In genomic region chr2:181585732-181586131, GRCh38 we compare ENCODE assay signal across 23 cellular contexts.
DNase-seq lines count a peak whose midpoint lies in the region; ATAC-seq and TF ChIP-seq lines count a peak whose summit lies in the region.
"Had no signal": no experiment of that assay in that cellular context is flagged by ENCODE, and none has a peak within 500 bp of the region (broad histone marks: within the 10 kb centered on the region; RNA-seq: fewer than 3 reads in every experiment).

No MANE protein-coding gene starts in this region.

- H3K4me1 Mint-ChIP-seq in progenitor cell of endocrine pancreas (ENCODE audit: low read depth) (peaks cover 22% of the 10 kb centered on the region), T-cell (peaks cover 14 to 16% (median 14%) of the 10 kb centered on the region in 3 donors)

- BruUV-seq in OCI-LY7 (replicated peaks; lab: Mats Ljungman, UMichigan), result no TSS peak

- H3K27me3 Mint-ChIP-seq in progenitor cell of endocrine pancreas (no peaks in the 10 kb centered on the region), T-cell (peaks cover 3 to 9% of the 10 kb centered on the region in 2 donors)

- H3K9me3 Mint-ChIP-seq in progenitor cell of endocrine pancreas (ENCODE audit: low read depth), result no peaks in the 10 kb centered on the region
- H3K9me3 Mint-ChIP-seq in T-cell, result no peaks in the 10 kb centered on the region
- H3K9me3 Mint-ChIP-seq: activated T-helper 17 cell treated with anti-CD3 and anti-CD28 coated beads, Interleukin-2, amount 50 U/mL, for 72 hours; GM23338 had no signal

- no peak overlapping the region; the same call in 1 of the 2 replicates for H2AFZ ChIP-seq in OCI-LY7 (ENCODE audit: low read length)
- H2AFZ ChIP-seq: GM23338 had no signal

- H3K4me3 ChIP-seq in OCI-LY7 (ENCODE audit: low read depth, low read length, poor library complexity, severe bottlenecking), result no peak overlapping the region
- H3K4me3 ChIP-seq: gastroesophageal sphincter, GM23338, right lobe of liver, transverse colon had no signal

- intact Hi-C loops in OCI-LY7 (cut with micrococcal nuclease; ENCODE audit: unreplicated experiment), result no loop called here

- TF ChIP-seq CTCF in OCI-LY7 (conservative IDR thresholded peaks at IDR 0.05; ENCODE audit: low read length) (no peak), progenitor cell of endocrine pancreas (IDR thresholded peaks at IDR 0.05; ENCODE audit: unreplicated experiment) (no peak)

- peak; percentile 3 for DNase-seq in DMS79 (lab: John Stamatoyannopoulos, UW)
- DNase-seq in DMS79 treated with DMSO at 0.1 percent for 48 hours (lab: John Stamatoyannopoulos, UW), result no peak
- peak; percentile 61 for DNase-seq in NCI-H146 (lab: John Stamatoyannopoulos, UW)
- peak; percentile 2 for DNase-seq in OCI-LY7 (ENCODE audit: low spot score)
- DNase-seq in progenitor cell of endocrine pancreas (ENCODE audit: low spot score, unreplicated experiment), result no peak
- DNase-seq in T-cell, result no peak
- DNase-seq in HuH-7.5 (ENCODE audit: low spot score), result no peak
- DNase-seq: 8988T; BE2C; DMS153; left ventricle myocardium superior; NCI-H1048; NCI-H345; occipital lobe; OCI-M1; right lobe of liver; stimulated activated naive CD4-positive, alpha-beta T cell; transverse colon had no signal

- H3K36me3 Mint-ChIP-seq in progenitor cell of endocrine pancreas (ENCODE audit: insufficient read depth) (no peaks in the 10 kb centered on the region), T-cell (no peaks in the 10 kb centered on the region)
- H3K36me3 Mint-ChIP-seq: IgD-negative memory B cell had no signal

- no peaks in the 10 kb centered on the region for H3K79me2 ChIP-seq in OCI-LY7 (ENCODE audit: insufficient read depth, low read depth, low read length)

- H4K20me1 ChIP-seq in OCI-LY7 (ENCODE audit: insufficient read depth, low read length), result no peaks in the 10 kb centered on the region

- POLR2A ChIA-PET in OCI-LY7 (lab: Charles Lee), result interaction anchor here (0.7 to 2.5 kb wide), 3 partner anchors 16 to 22 kb away, joined by 3 to 8 read pairs (median 4); no protein-coding TSS in a partner anchor
- POLR2A ChIA-PET in T-cell (lab: Charles Lee), result interaction anchor here in 1 of 2 donors (0.8 kb wide), 1 partner anchor 9 kb away, joined by 5 read pairs; no protein-coding TSS in a partner anchor

- H3K9me3 ChIP-seq in OCI-LY7 (ENCODE audit: low read length), result no peaks in the 10 kb centered on the region
- H3K9me3 ChIP-seq: BE2C, gastroesophageal sphincter, right lobe of liver, transverse colon had no signal

- CTCF ChIA-PET in OCI-LY7 (lab: Charles Lee; ENCODE audit: unreplicated experiment), result interaction anchor here (1.9 kb wide), 1 partner anchor 73 kb away, joined by 4 read pairs; no protein-coding TSS in a partner anchor
- CTCF ChIA-PET in T-cell (lab: Charles Lee), result no interaction called here

- H3K27ac ChIP-seq in OCI-LY7 (ENCODE audit: low read depth, low read length, poor library complexity, severe bottlenecking), result no peak overlapping the region
- H3K27ac ChIP-seq: gastroesophageal sphincter, right lobe of liver, transverse colon had no signal

- H3K9me2 ChIP-seq in OCI-LY7 (ENCODE audit: insufficient read depth, low read length), result no peaks in the 10 kb centered on the region

- H3K27ac Mint-ChIP-seq in progenitor cell of endocrine pancreas (peak overlapping the region; percentile 47), T-cell (no peak overlapping the region)
- H3K27ac Mint-ChIP-seq: activated T-helper 17 cell treated with anti-CD3 and anti-CD28 coated beads, Interleukin-2, amount 50 U/mL, for 72 hours; GM23338; IgD-negative memory B cell had no signal

- peaks cover 18% of the 10 kb centered on the region for H3K4me1 ChIP-seq in OCI-LY7 (ENCODE audit: insufficient read depth, low read length, poor library complexity, severe bottlenecking)
- H3K4me1 ChIP-seq: BE2C, gastroesophageal sphincter, transverse colon had no signal

- no peaks in the 10 kb centered on the region for H3K36me3 ChIP-seq in OCI-LY7 (ENCODE audit: insufficient read depth, low read length)
- H3K36me3 ChIP-seq: BE2C, gastroesophageal sphincter, right lobe of liver, transverse colon had no signal

- ATAC-seq in HG03175 (IDR thresholded peaks at IDR 0.05; ENCODE audit: unreplicated experiment) (no peak), T-cell (replicated peaks in 1 of 4) (no peak)
- ATAC-seq: activated T-helper 17 cell treated with anti-CD3 and anti-CD28 coated beads, Interleukin-2, amount 50 U/mL, for 72 hours; gastroesophageal sphincter; GM23338; left ventricle myocardium superior had no signal

- peak overlapping the region; percentile 61 for H3K4me2 ChIP-seq in OCI-LY7 (ENCODE audit: low read length)

- H3K4me3 Mint-ChIP-seq in progenitor cell of endocrine pancreas (ENCODE audit: low read depth) (no peak overlapping the region), T-cell (no peak overlapping the region)
- H3K4me3 Mint-ChIP-seq: activated T-helper 17 cell treated with anti-CD3 and anti-CD28 coated beads, Interleukin-2, amount 50 U/mL, for 72 hours; GM23338 had no signal

Comparison
In these comparisons a context has a peak if more than half of its experiments do, and no peak if none do; other contexts are left out.
1. DNase-seq: peak in DMS79 (single experiment), NCI-H146 (single experiment) and OCI-LY7 (single experiment); none in DMS79 treated with DMSO at 0.1 percent for 48 hours (single experiment), progenitor cell of endocrine pancreas (single experiment), T-cell (0 of 34) and HuH-7.5 (single experiment).